ENCODE assay signal across 8 cellular contexts in genomic region chr19:49506575-49507105, GRCh38. TPM values are rescaled to one million over a fixed set of nuclear protein-coding genes. Genes with fewer than 3 reads are reported as not detected.
DNase-seq lines count a peak whose midpoint lies in the region; ATAC-seq and TF ChIP-seq lines count a peak whose summit lies in the region.

No MANE protein-coding gene starts in this region.

- H3K36me3 ChIP-seq in adrenal gland (replicated peaks in 1 of 2): no peaks in the 10 kb centered on the region

- no peak overlapping the region for H3K27ac ChIP-seq in adrenal gland

- H3K4me3 ChIP-seq in adrenal gland: no peak overlapping the region

- peaks cover 0 to 4% of the 10 kb centered on the region in 2 donors for H3K4me1 ChIP-seq in adrenal gland (replicated peaks in 1 of 2)

- peaks cover 0 to 3% (median 0%) of the 10 kb centered on the region in 3 donors for H3K27me3 Mint-ChIP-seq in immature natural killer cell (ENCODE audit: low read depth in 3 of 3)

- peak; percentile 48 to 82 (median 75) for TF ChIP-seq CTCF in adrenal gland (IDR thresholded peaks at IDR 0.05)

- WGBS in adrenal gland, 4 donors: 22 to 40% (median 33%) methylated on average over 6 to 8 of the region's 8 CpGs

- no peak for ATAC-seq in GM18519 (IDR thresholded peaks at IDR 0.05; ENCODE audit: low FRiP score, unreplicated experiment)

- no peak overlapping the region for H3K4me3 Mint-ChIP-seq in immature natural killer cell

- TF ChIP-seq POLR2A in adrenal gland (IDR thresholded peaks at IDR 0.05): no peak

- no peaks in the 10 kb centered on the region for H3K36me3 Mint-ChIP-seq in immature natural killer cell

- intact Hi-C loops in adrenal gland (cut with DNase I): loop anchor here (2.0 to 5.0 kb wide), 2 partner anchors 36 to 44 kb away; no protein-coding TSS in a partner anchor

- H3K9me3 ChIP-seq in adrenal gland (replicated peaks in 1 of 3): no peaks in the 10 kb centered on the region

- H3K4me1 Mint-ChIP-seq in immature natural killer cell: peaks cover 17 to 25% of the 10 kb centered on the region in 2 donors

- no peaks in the 10 kb centered on the region for H3K9me3 Mint-ChIP-seq in immature natural killer cell

- peak overlapping the region in 2 of 6 donors; percentile 15 to 75 for H3K27ac Mint-ChIP-seq in immature natural killer cell

- DNase-seq in ELR (ENCODE audit: low read depth) (peak; percentile 70), LHCN-M2 (ENCODE audit: low read depth) (peak; percentile 52), SW480 (ENCODE audit: low spot score) (peak; percentile 71), adrenal gland (peak; percentile 55 to 77 (median 68)), immature natural killer cell (peak; percentile 72 to 78 (median 73)), hepatic stellate cell (ENCODE audit: low spot score) (no peak)
- peak in 2 of 3 experiments; percentile 58 to 62 for DNase-seq in stimulated activated CD4-positive, alpha-beta T cell treated with anti-CD3 and anti-CD28 coated beads, TNF-alpha, amount 100 ng/mL, for 4 hours (ENCODE audit: low read depth in 3 of 3)

- no peaks in the 10 kb centered on the region for H3K27me3 ChIP-seq in adrenal gland

RNA-seq across cellular contexts. Expression of gene FCGRT, which starts 5.8 kb away (rescaled TPM):
- total RNA-seq in LHCN-M2 (2014; rRNA removed) (95.6 and 96.2 TPM in 2 replicates), adrenal gland (100 to 1,000 TPM; 223 to 505 (median 364) TPM)
- polyA plus RNA-seq in LHCN-M2 (2012): 112 TPM
- polyA plus RNA-seq in adrenal gland (100 to 1,000 TPM in 2 of 3 donors, 10 to 100 TPM in 1; 90.2 to 253 (median 218) TPM), immature natural killer cell (10 to 100 TPM; 13.8 to 35.9 (median 34.9) TPM)

RNA-seq across cellular contexts. Expression of gene RPS11, which starts 10.4 kb away (rescaled TPM):
- total RNA-seq in LHCN-M2 (2014; rRNA removed) (2,307 and 2,635 TPM in 2 replicates), adrenal gland (1,000 to 10,000 TPM; 1,528 to 3,971 (median 2,289) TPM)
- polyA plus RNA-seq in LHCN-M2 (2012): 3,429 TPM
- polyA plus RNA-seq in adrenal gland (1,000 to 10,000 TPM; 2,684 to 4,591 (median 2,733) TPM), immature natural killer cell (1,000 to 10,000 TPM; 1,178 to 2,153 (median 1,290) TPM)

RNA-seq across cellular contexts. Expression of gene RPL13A, which starts 19.2 kb away (rescaled TPM):
- total RNA-seq in LHCN-M2 (2014; rRNA removed): 1,577 and 2,027 TPM in 2 replicates
- polyA plus RNA-seq in LHCN-M2 (2012): 4,334 TPM
- total RNA-seq in adrenal gland: 1,000 to 10,000 TPM; 2,402 to 3,504 (median 2,561) TPM
- polyA plus RNA-seq in adrenal gland: 1,000 to 10,000 TPM; 1,750 to 2,828 (median 2,567) TPM
- 1,000 to 10,000 TPM in 2 of 3 donors, 100 to 1,000 TPM in 1; 840 to 2,055 (median 1,247) TPM for polyA plus RNA-seq in immature natural killer cell

RNA-seq across cellular contexts. Expression of gene RCN3, which starts 21.2 kb away (rescaled TPM):
- 234 and 287 TPM in 2 replicates for total RNA-seq in LHCN-M2 (2014; rRNA removed)
- polyA plus RNA-seq in LHCN-M2 (2012): 200 TPM
- 10 to 100 TPM; 15.9 to 56.4 (median 36.2) TPM for total RNA-seq in adrenal gland
- polyA plus RNA-seq in adrenal gland: 100 to 1,000 TPM in 2 of 3 donors, 1 to 10 TPM in 1; 9.3 to 232 (median 120) TPM
- 1 to 10 TPM in 2 of 3 donors, under 1 TPM in 1; 0.86 to 1.7 (median 1.0) TPM for polyA plus RNA-seq in immature natural killer cell

RNA-seq across cellular contexts. Expression of gene FLT3LG, which starts 32.6 kb away (rescaled TPM):
- total RNA-seq in LHCN-M2 (2014; rRNA removed) (2.6 and 4.6 TPM in 2 replicates), adrenal gland (10 to 100 TPM in 3 of 8 donors, 1 to 10 TPM in 5; 4.9 to 10.6 (median 8.7) TPM)
- 10.0 TPM for polyA plus RNA-seq in LHCN-M2 (2012)
- polyA plus RNA-seq in adrenal gland (10 to 100 TPM in 2 of 3 donors, 1 to 10 TPM in 1; 1.8 to 33.8 (median 24.7) TPM), immature natural killer cell (10 to 100 TPM; 22.6 to 36.6 (median 28.3) TPM)
